Comparison of ENCODE assay signal across 17 cellular contexts in the genomic region with DNA sequence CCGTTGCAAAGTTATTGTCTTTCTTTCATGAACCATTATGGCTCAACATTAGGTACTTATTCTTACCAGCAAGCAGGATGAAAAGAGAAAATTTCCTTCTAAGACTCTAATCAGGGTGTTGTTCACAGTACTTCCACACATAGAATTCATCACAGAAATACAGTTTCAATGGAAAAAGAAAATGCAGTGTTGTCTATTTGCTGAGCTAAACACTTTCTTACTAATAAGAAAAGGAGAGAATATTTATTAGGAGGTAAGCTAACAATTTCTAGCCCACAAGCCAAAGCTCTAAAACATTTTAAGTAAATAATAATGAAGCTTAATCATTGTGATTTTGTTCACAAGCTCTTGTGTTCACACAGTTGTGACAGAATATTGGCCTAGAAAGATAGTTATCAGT.
"Had no signal": no experiment of that assay in that cellular context is flagged by ENCODE, and none has a peak within 500 bp of the region (broad histone marks: within the 10 kb centered on the region; RNA-seq: fewer than 3 reads in every experiment).

No MANE protein-coding gene starts in this region.

- H2AFZ ChIP-seq: hepatocyte had no signal

- H3K27me3 ChIP-seq: dorsolateral prefrontal cortex, esophagus muscularis mucosa, foreskin keratinocyte, gastroesophageal sphincter, heart left ventricle, hepatocyte, left lung had no signal

- H3K27ac ChIP-seq: coronary artery, dorsolateral prefrontal cortex, esophagus muscularis mucosa, foreskin keratinocyte, gastroesophageal sphincter, heart left ventricle, hepatocyte, left lung, lower lobe of right lung had no signal

- H3K36me3 ChIP-seq: esophagus muscularis mucosa, gastroesophageal sphincter, heart left ventricle, left lung, lower lobe of right lung had no signal

- ATAC-seq: foreskin keratinocyte, gastroesophageal sphincter, heart left ventricle, left cardiac atrium, left lung, left ventricle myocardium superior, lower lobe of right lung, mucosa of descending colon had no signal

- DNase-seq: dermis blood vessel endothelial cell; dorsolateral prefrontal cortex; effector CD4-positive, alpha-beta T cell; effector memory CD4-positive, alpha-beta T cell; foreskin keratinocyte; heart left ventricle; left cardiac atrium; left lung; left ventricle myocardium superior; lower lobe of right lung; mesenchymal stem cell; mucosa of descending colon; naive B cell had no signal

- H3K79me2 ChIP-seq: hepatocyte had no signal

- H3K4me1 ChIP-seq: esophagus muscularis mucosa, foreskin keratinocyte, gastroesophageal sphincter, heart left ventricle, left lung, lower lobe of right lung had no signal

- H3K4me3 ChIP-seq: coronary artery, dorsolateral prefrontal cortex, esophagus muscularis mucosa, gastroesophageal sphincter, heart left ventricle, hepatocyte, left lung, lower lobe of right lung, mucosa of descending colon had no signal

- H3K4me2 ChIP-seq: hepatocyte had no signal

- H3K9me3 ChIP-seq: esophagus muscularis mucosa, gastroesophageal sphincter, lower lobe of right lung had no signal
